In the genomic region with DNA sequence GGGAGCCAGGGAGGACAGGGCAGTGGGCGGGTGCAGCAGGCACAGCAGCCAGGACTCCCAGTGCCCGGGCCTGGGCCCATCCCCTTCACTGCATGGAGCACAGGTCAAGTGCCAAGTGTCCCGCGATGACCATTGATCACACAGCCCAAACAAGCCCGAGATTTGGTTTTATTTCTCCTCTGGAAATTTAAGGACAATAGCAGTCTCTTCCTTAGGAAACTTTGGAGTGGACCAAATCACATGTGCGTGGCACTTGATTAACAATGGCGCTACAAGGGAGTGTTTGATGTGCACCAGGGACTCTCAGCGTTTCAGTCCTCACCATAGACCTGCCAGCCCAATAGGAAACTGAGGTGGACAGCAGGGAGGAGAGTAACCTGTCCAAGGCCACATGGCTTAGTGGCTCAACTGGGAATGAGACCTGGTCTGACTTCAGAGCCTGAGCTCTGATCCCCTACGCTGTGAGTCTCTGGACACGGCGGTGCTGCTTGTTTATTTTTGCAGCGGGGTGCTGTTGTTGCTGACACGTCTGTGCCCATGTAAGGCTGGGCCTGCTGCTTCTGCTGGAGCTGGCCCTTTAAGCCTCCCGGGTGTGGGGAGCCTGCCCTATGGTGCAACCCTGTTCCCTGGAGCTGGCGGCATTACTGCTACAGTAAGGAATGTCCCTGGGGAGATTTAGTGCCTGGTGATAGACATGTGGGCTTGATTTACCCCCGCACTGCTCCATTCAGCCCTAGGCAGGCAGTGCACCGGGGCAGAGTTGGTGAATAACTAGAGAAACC, we compare ENCODE assay signal across 10 cellular contexts.
DNase-seq lines count a peak whose midpoint lies in the region; ATAC-seq and TF ChIP-seq lines count a peak whose summit lies in the region.
"Had no signal": no experiment of that assay in that cellular context is flagged by ENCODE, and none has a peak within 500 bp of the region (broad histone marks: within the 10 kb centered on the region; RNA-seq: fewer than 3 reads in every experiment).

No MANE protein-coding gene starts in this region.

- H3K27ac Mint-ChIP-seq in activated T-helper 17 cell treated with anti-CD3 and anti-CD28 coated beads, Interleukin-2, amount 50 U/mL, for 72 hours = no peak overlapping the region

- H3K9me3 ChIP-seq in SJSA1 (replicated peaks) = no peaks in the 10 kb centered on the region
- no peaks in the 10 kb centered on the region for H3K9me3 ChIP-seq in gastrocnemius medialis
- H3K9me3 ChIP-seq: breast epithelium had no signal

- H3K4me1 ChIP-seq in SJSA1 (replicated peaks) = peaks cover 23% of the 10 kb centered on the region
- peaks cover 48 to 49% of the 10 kb centered on the region in 2 donors for H3K4me1 ChIP-seq in gastrocnemius medialis

- intact Hi-C loops in gastrocnemius medialis (cut with DNase I; ENCODE audit: low total_unique reads) = loop anchor here (1.0 to 5.0 kb wide), 4 partner anchors 8 to 1703 kb away; no protein-coding TSS in a partner anchor

- DNase-seq in H4 (ENCODE audit: low spot score) (peak; percentile 90), SJSA1 (ENCODE audit: low read depth in 1 of 2, low spot score in 2 of 2) (peak; percentile 79 to 93), glomerular visceral epithelial cell (ENCODE audit: extremely low spot score) (peak; percentile 79), gastrocnemius medialis (peak; percentile 96 to 98), GM13977 (ENCODE audit: low spot score) (no peak)

- no peak overlapping the region for H3K4me3 ChIP-seq in SJSA1
- peak overlapping the region in 1 of 4 donors; percentile 36 for H3K4me3 ChIP-seq in gastrocnemius medialis
- H3K4me3 ChIP-seq: breast epithelium, skin epidermis had no signal

- ATAC-seq in gastrocnemius medialis (peak; percentile 73 to 78), HG02870 (IDR thresholded peaks at IDR 0.05; ENCODE audit: unreplicated experiment) (no peak), GM19023 (IDR thresholded peaks at IDR 0.05; ENCODE audit: unreplicated experiment) (no peak)
- ATAC-seq in activated T-helper 17 cell treated with anti-CD3 and anti-CD28 coated beads, Interleukin-2, amount 50 U/mL, for 72 hours (replicated peaks) = no peak

- peak; percentile 65 to 86 for TF ChIP-seq POLR2A in gastrocnemius medialis (IDR thresholded peaks at IDR 0.05)

- H3K27me3 Mint-ChIP-seq in activated T-helper 17 cell treated with anti-CD3 and anti-CD28 coated beads, Interleukin-2, amount 50 U/mL, for 72 hours = peaks cover 3% of the 10 kb centered on the region

- H3K36me3 ChIP-seq in SJSA1 (no peaks in the 10 kb centered on the region), gastrocnemius medialis (no peaks in the 10 kb centered on the region)
- H3K36me3 ChIP-seq: breast epithelium had no signal

- H3K27ac ChIP-seq in SJSA1 = no peak overlapping the region
- peak overlapping the region; percentile 96 to 100 (median 98) for H3K27ac ChIP-seq in gastrocnemius medialis

- no peaks in the 10 kb centered on the region for H3K27me3 ChIP-seq in SJSA1 (replicated peaks)
- H3K27me3 ChIP-seq in gastrocnemius medialis = no peaks in the 10 kb centered on the region
- H3K27me3 ChIP-seq: breast epithelium had no signal

- in situ Hi-C loops in gastrocnemius medialis (cut with MboI; ENCODE audit: low sequenced_read_pairs in 4 of 4) (loop anchor here in 1 of 4 donors (5.0 kb wide), 1 partner anchor 38 kb away; no protein-coding TSS in a partner anchor), GM13977 (cut with MboI; ENCODE audit: low pct_unique_long_range_greater_than_20kb, low sequenced_read_pairs, unreplicated experiment) (no loop called here)

- TF ChIP-seq CTCF in gastrocnemius medialis (IDR thresholded peaks at IDR 0.05 in 4 of 5, conservative IDR thresholded peaks at IDR 0.05 in 1 of 5) (no peak), GM13977 (IDR thresholded peaks at IDR 0.05; ENCODE audit: extremely low read depth, insufficient read depth, missing control alignments) (no peak)

- H3K36me3 Mint-ChIP-seq in activated T-helper 17 cell treated with anti-CD3 and anti-CD28 coated beads, Interleukin-2, amount 50 U/mL, for 72 hours (ENCODE audit: low read depth) = no peaks in the 10 kb centered on the region

- H3K4me1 Mint-ChIP-seq in activated T-helper 17 cell treated with anti-CD3 and anti-CD28 coated beads, Interleukin-2, amount 50 U/mL, for 72 hours = no peaks in the 10 kb centered on the region

- H3K9me3 Mint-ChIP-seq in activated T-helper 17 cell treated with anti-CD3 and anti-CD28 coated beads, Interleukin-2, amount 50 U/mL, for 72 hours = no peaks in the 10 kb centered on the region

- no peak overlapping the region for H3K4me3 Mint-ChIP-seq in activated T-helper 17 cell treated with anti-CD3 and anti-CD28 coated beads, Interleukin-2, amount 50 U/mL, for 72 hours

Comparison
In these comparisons a context has a peak if more than half of its experiments do, and no peak if none do; other contexts are left out.
1. ATAC-seq: peak in gastrocnemius medialis (2 of 2); none in HG02870 (single experiment), GM19023 (single experiment) and activated T-helper 17 cell treated with anti-CD3 and anti-CD28 coated beads, Interleukin-2, amount 50 U/mL, for 72 hours (single experiment).